In genomic region chr9:137676998-137677397, GRCh38 we compare ENCODE assay signal across 18 cellular contexts. TPM values are rescaled to one million over a fixed set of nuclear protein-coding genes. Genes with fewer than 3 reads are reported as not detected.
DNase-seq lines count a peak whose midpoint lies in the region; ATAC-seq, FAIRE-seq and TF ChIP-seq lines count a peak whose summit lies in the region.
"Had no signal": no experiment of that assay in that cellular context is flagged by ENCODE, and none has a peak within 500 bp of the region (broad histone marks: within the 10 kb centered on the region; RNA-seq: fewer than 3 reads in every experiment).

No MANE protein-coding gene starts in this region.

- no peak for TF ChIP-seq EP300 in K562 (IDR thresholded peaks at IDR 0.05; ENCODE audit: low read length)
- no peak for TF ChIP-seq EP300 in sigmoid colon (IDR thresholded peaks at IDR 0.05)

- TF ChIP-seq CTCF in CD14-positive monocyte (IDR thresholded peaks at IDR 0.05): no peak
- no peak for TF ChIP-seq CTCF in K562 (IDR thresholded peaks at IDR 0.05 in 2 of 3, conservative IDR thresholded peaks at IDR 0.05 in 1 of 3; ENCODE audit: insufficient read depth in 2 of 3, low read depth in 1 of 3, low read length in 3 of 3)
- TF ChIP-seq CTCF in sigmoid colon (IDR thresholded peaks at IDR 0.05): no peak

- 93% methylated on average over 12 of the region's 12 CpGs for WGBS in HUES64
- WGBS in K562 (ENCODE audit: insufficient coverage, low coverage, missing lambda C conversion rate): 51% methylated on average over 12 of the region's 12 CpGs
- WGBS in sigmoid colon, 2 donors: 93 to 96% methylated on average over 12 of the region's 12 CpGs

- peaks cover 5% of the 10 kb centered on the region for H4K20me1 ChIP-seq in K562 (replicated peaks; ENCODE audit: control insufficient read depth, insufficient read depth, low read length)

- H3K4me3 Mint-ChIP-seq in CD14-positive monocyte: peak overlapping the region in 1 of 2 donors; percentile 6
- H3K4me3 Mint-ChIP-seq: CD8-positive, alpha-beta T cell had no signal

- H3K27me3 ChIP-seq in HUES64 (ENCODE audit: insufficient read depth, low read length): no peaks in the 10 kb centered on the region
- no peaks in the 10 kb centered on the region for H3K27me3 ChIP-seq in K562 (ENCODE audit: control insufficient read depth in 2 of 2, insufficient read depth in 2 of 2, low read length in 2 of 2)
- no peaks in the 10 kb centered on the region for H3K27me3 ChIP-seq in sigmoid colon

- H3K4me3 ChIP-seq in HUES64 (ENCODE audit: low read length): no peak overlapping the region
- H3K4me3 ChIP-seq in K562: peak overlapping the region; percentile 24; the same call in 1 of the 2 replicates
- no peak overlapping the region for H3K4me3 ChIP-seq in sigmoid colon
- H3K4me3 ChIP-seq: PC-9 had no signal

- DNase-seq in CD14-positive monocyte (ENCODE audit: low spot score) (no peak), K562 (ENCODE audit: extremely low read depth in 1 of 4, low spot score in 3 of 4) (no peak), sigmoid colon (peak; percentile 3), UCSD-AML1 (lab: John Stamatoyannopoulos, UW; ENCODE audit: unreplicated experiment) (no peak)
- DNase-seq in activated CD4-positive, alpha-beta T cell treated with anti-CD3 and anti-CD28 coated beads for 1 hour: no peak
- DNase-seq in activated CD4-positive, alpha-beta T cell treated with anti-CD3 and anti-CD28 coated beads, Interleukin-2, amount 50 U/mL, for 4 hours: no peak
- DNase-seq in activated T-cell treated with anti-CD3 and anti-CD28 coated beads, Interleukin-2, amount 50 U/mL, for 1 hour: no peak
- DNase-seq: CD8-positive, alpha-beta T cell; DMS79 treated with DMSO at 0.1 percent for 48 hours; NCI-H1092; NCI-H2081 treated with DMSO at 0.1 percent for 48 hours; NCI-H510A; NCI-H774; PC-9 had no signal

- H3K4me1 ChIP-seq in HUES64 (ENCODE audit: insufficient read depth, low read length): peaks cover 60% of the 10 kb centered on the region
- peaks cover 21 to 41% of the 10 kb centered on the region in 2 experiments for H3K4me1 ChIP-seq in K562 (replicated peaks in 1 of 2; ENCODE audit: control insufficient read depth in 2 of 2, insufficient read depth in 2 of 2, low read length in 2 of 2)
- peaks cover 0 to 46% (median 38%) of the 10 kb centered on the region in 4 donors for H3K4me1 ChIP-seq in sigmoid colon

- peaks cover 0 to 4% (median 0%) of the 10 kb centered on the region in 7 donors for H3K9me3 Mint-ChIP-seq in CD14-positive monocyte
- H3K9me3 Mint-ChIP-seq: CD8-positive, alpha-beta T cell had no signal

- H3K27me3 Mint-ChIP-seq in CD14-positive monocyte (ENCODE audit: low read depth in 3 of 3): no peaks in the 10 kb centered on the region

- in situ Hi-C loops in K562 (cut with MboI): no loop called here

- TF ChIP-seq RAD21 in K562 (CRISPR knock-in tag; conservative IDR thresholded peaks at IDR 0.05 in 1 of 2, IDR thresholded peaks at IDR 0.05 in 1 of 2): no peak

- H3K9ac ChIP-seq in HUES64 (ENCODE audit: low read depth, low read length) (no peak overlapping the region), K562 (ENCODE audit: insufficient read depth in 1 of 2, low read depth in 2 of 2, low read length in 2 of 2) (peak overlapping the region; percentile 32 to 54; a peak in 2 of 4 replicates)

- H3K4me2 ChIP-seq in K562 (ENCODE audit: insufficient read depth, low read length): peak overlapping the region; percentile 74
- H3K4me2 ChIP-seq: PC-9 had no signal

- POLR2A ChIA-PET in K562 (lab: Yijun Ruan, JAX): interaction anchor here (0.9 to 1.3 kb wide), 4 partner anchors 8 to 100 kb away, joined by 3 to 5 read pairs (median 3); no protein-coding TSS in a partner anchor

- no peaks in the 10 kb centered on the region for H3K9me3 ChIP-seq in HUES64 (ENCODE audit: insufficient read depth, low read depth, low read length)
- no peaks in the 10 kb centered on the region for H3K9me3 ChIP-seq in K562 (replicated peaks; ENCODE audit: control insufficient read depth, insufficient read depth, low read depth, low read length)
- no peaks in the 10 kb centered on the region for H3K9me3 ChIP-seq in sigmoid colon

- peaks cover 83% of the 10 kb centered on the region for H3K79me2 ChIP-seq in K562 (ENCODE audit: control insufficient read depth, insufficient read depth, low read length)

- H3K36me3 ChIP-seq in HUES64 (ENCODE audit: insufficient read depth, low read length) (no peaks in the 10 kb centered on the region), K562 (ENCODE audit: control insufficient read depth, insufficient read depth, low read length) (peaks cover 15% of the 10 kb centered on the region; the same call in 2 of the 3 replicates), sigmoid colon (no peaks in the 10 kb centered on the region)

- no peak for TF ChIP-seq POLR2A in K562 (conservative IDR thresholded peaks at IDR 0.05)
- no peak for TF ChIP-seq POLR2A in sigmoid colon (IDR thresholded peaks at IDR 0.05)

- H2AFZ ChIP-seq in K562 (ENCODE audit: low read depth, low read length): 0 out of 2 replicates have a peak overlapping the region, but pooled peaks have one; percentile 41
- H2AFZ ChIP-seq: PC-9 had no signal

- TSS peak; percentile 57 for BruUV-seq in K562 (replicated peaks; lab: Mats Ljungman, UMichigan)

- ATAC-seq in K562: no peak
- ATAC-seq: CD8-positive, alpha-beta T cell had no signal

- intact Hi-C loops in CD14-positive monocyte (cut with micrococcal nuclease) (no loop called here), K562 (cut with micrococcal nuclease) (loop anchor here (10.0 kb wide), 2 partner anchors 92 to 122 kb away; partner anchors contain the start of genes MRPL41 and PNPLA7), sigmoid colon (cut with DNase I) (no loop called here)

- no peaks in the 10 kb centered on the region for H3K9me1 ChIP-seq in K562 (ENCODE audit: control insufficient read depth, insufficient read depth, low read length)

- peak overlapping the region; percentile 65; the same call in 1 of the 2 replicates for H3K27ac ChIP-seq in HUES64 (ENCODE audit: low read depth, low read length)
- H3K27ac ChIP-seq in K562 (ENCODE audit: extremely low read depth, low read depth, low read length): peak overlapping the region; percentile 56; the same call in 2 of the 3 replicates
- H3K27ac ChIP-seq in sigmoid colon: no peak overlapping the region
- H3K27ac ChIP-seq: PC-9 had no signal

- CTCF ChIA-PET in K562 (lab: Yijun Ruan, JAX; ENCODE audit: low intra/inter-chr PET ratio): no interaction called here

- FAIRE-seq in K562 (lab: Jason Lieb, UNC): no peak
- FAIRE-seq: D721Med, G401.6, H54 had no signal

- peaks cover 26% of the 10 kb centered on the region for H3K4me1 Mint-ChIP-seq in CD14-positive monocyte

- peak overlapping the region in 4 of 7 donors; percentile 2 to 85 (median 38) for H3K27ac Mint-ChIP-seq in CD14-positive monocyte
- H3K27ac Mint-ChIP-seq: CD8-positive, alpha-beta T cell had no signal

- H3K36me3 Mint-ChIP-seq in CD14-positive monocyte: peaks cover 14 to 42% of the 10 kb centered on the region in 2 donors

TF ChIP-seq in K562, 482 proteins besides CTCF, POLR2A, EP300 and RAD21 (continues in another document):
- TF ChIP-seq ZNF696 (CRISPR knock-in tag; conservative IDR thresholded peaks at IDR 0.05) (no peak), XRCC5 (IDR thresholded peaks at IDR 0.05; ENCODE audit: low read depth, low read length) (no peak), ZNF12 (CRISPR knock-in tag; IDR thresholded peaks at IDR 0.05) (no peak), ARNT (IDR thresholded peaks at IDR 0.05) (no peak), RBBP5 (IDR thresholded peaks at IDR 0.05; ENCODE audit: borderline replicate concordance, insufficient read depth, low read length, poor library complexity, severe bottlenecking) (no peak), ATF3 (IDR thresholded peaks at IDR 0.05) (0 out of 2 replicates have a peak, but pooled peaks have one; percentile 15), ATF3 (CRISPR knock-in tag; conservative IDR thresholded peaks at IDR 0.05) (no peak), CEBPB (tag; IDR thresholded peaks at IDR 0.05) (peak; percentile 90), NR2C1 (IDR thresholded peaks at IDR 0.05) (no peak), NR2C1 (tag; IDR thresholded peaks at IDR 0.05) (no peak)
- TF ChIP-seq, protein P1, sequence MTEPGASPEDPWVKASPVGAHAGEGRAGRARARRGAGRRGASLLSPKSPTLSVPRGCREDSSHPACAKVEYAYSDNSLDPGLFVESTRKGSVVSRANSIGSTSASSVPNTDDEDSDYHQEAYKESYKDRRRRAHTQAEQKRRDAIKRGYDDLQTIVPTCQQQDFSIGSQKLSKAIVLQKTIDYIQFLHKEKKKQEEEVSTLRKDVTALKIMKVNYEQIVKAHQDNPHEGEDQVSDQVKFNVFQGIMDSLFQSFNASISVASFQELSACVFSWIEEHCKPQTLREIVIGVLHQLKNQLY (CRISPR knock-in tag; conservative IDR thresholded peaks at IDR 0.05): no peak

RNA-seq across cellular contexts. Expression of gene EHMT1, which starts 58.2 kb away (rescaled TPM):
- polyA plus RNA-seq in CD14-positive monocyte (10 to 100 TPM; 10.1 to 15.0 TPM), K562 (2011; rRNA removed) (26.9 and 31.3 TPM in 2 replicates), K562 (2014; fragmentation: Illumina TruSeq; extraction: Trizol) (36.4 and 44.9 TPM in 2 replicates), K562 (2014; fragmentation: Nextera tagmentation; extraction: Ambion mirVana) (1 to 10 TPM; 2.2 to 3.8 TPM), K562 (2014; rRNA removed) (48.9 and 59.2 TPM in 2 replicates), sigmoid colon (10 to 100 TPM; 19.2 to 54.9 (median 28.2) TPM)
- 68.1 TPM for polyA plus RNA-seq in HUES64 (2013, experiment 1 of 2)
- polyA plus RNA-seq in HUES64 (2013, experiment 2 of 2): 69.5 TPM
- total RNA-seq in K562 (2011; cell fraction: chromatin; rRNA removed; ENCODE audit: low replicate concordance): 167 and 212 TPM in 2 replicates
- total RNA-seq in K562 (2011; cell fraction: nucleolus; rRNA removed): 102 and 111 TPM in 2 replicates
- total RNA-seq in K562 (2011; cell fraction: nucleoplasm; rRNA removed): 119 and 135 TPM in 2 replicates
- total RNA-seq in K562 (2014; rRNA removed) (63.8 and 69.8 TPM in 2 replicates), K562 (2014; rRNA removed; fragmentation: Illumina TruSeq; extraction: Trizol) (25.6 and 31.9 TPM in 2 replicates), K562 (2015; rRNA removed; fragmentation: Illumina TruSeq; extraction: Trizol) (41.4 and 42.8 TPM in 2 replicates), K562 (2021) (76.0 and 80.3 TPM in 2 replicates), sigmoid colon (10 to 100 TPM; 60.4 to 91.4 (median 70.7) TPM)
- 24.1 and 49.2 TPM in 2 replicates for polyA plus RNA-seq in K562 (2011; cell fraction: cytosol; rRNA removed)
- 85.2 and 132 TPM in 2 replicates for polyA plus RNA-seq in K562 (2011; cell fraction: nucleus; rRNA removed)
- polyA plus RNA-seq in K562 (2012): 38.1 and 40.2 TPM in 2 replicates
- 46.2 and 56.3 TPM in 2 replicates for polyA minus RNA-seq in K562 (2011; rRNA and poly(A)+ RNA removed)
- polyA minus RNA-seq in K562 (2011; cell fraction: cytosol; rRNA and poly(A)+ RNA removed): 46.2 and 48.9 TPM in 2 replicates
- 35.8 and 47.0 TPM in 2 replicates for polyA minus RNA-seq in K562 (2011; cell fraction: nucleus; rRNA and poly(A)+ RNA removed)

Comparison
In these comparisons a context has a peak if more than half of its experiments do, and no peak if none do; other contexts are left out.
1. H3K27ac ChIP-seq: peak in HUES64 (single experiment) and K562 (single experiment); none in sigmoid colon (0 of 4).